8 cellular contexts compared by ENCODE assay signal in the genomic region with DNA sequence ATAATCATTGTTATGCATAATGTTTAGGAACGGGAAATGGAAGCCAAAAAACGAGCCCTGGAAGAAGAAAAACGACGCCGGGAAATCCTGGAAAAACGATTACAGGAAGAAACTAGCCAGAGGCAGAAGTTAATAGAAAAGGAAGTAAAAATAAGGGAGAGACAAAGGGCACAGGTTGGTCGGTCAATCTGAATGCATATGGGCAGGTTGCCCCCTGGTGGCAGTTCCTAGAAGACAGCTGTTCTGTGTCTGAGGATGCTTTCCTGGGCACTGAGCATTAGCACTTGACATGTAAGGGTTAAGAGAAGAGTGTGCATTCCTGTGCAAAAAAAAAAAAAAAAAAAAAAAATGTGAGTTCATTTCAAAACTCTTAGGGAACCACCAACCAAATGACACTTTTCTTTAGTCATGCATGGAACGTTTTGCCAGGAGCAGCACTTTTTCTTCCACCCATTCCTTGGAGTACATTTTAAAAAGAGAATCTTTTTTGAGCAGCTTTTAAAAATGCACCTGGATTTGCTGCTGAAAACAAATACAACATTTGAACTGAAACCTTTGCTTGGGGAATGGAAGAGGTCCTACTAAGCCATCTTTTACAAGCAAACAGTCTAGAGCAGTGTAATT. TPM values are rescaled to one million over a fixed set of nuclear protein-coding genes. Genes with fewer than 3 reads are reported as not detected.
DNase-seq lines count a peak whose midpoint lies in the region; ATAC-seq and TF ChIP-seq lines count a peak whose summit lies in the region.

No MANE protein-coding gene starts in this region.

- ATAC-seq in GM21717 (IDR thresholded peaks at IDR 0.05; ENCODE audit: unreplicated experiment), result peak; percentile 93
- ATAC-seq in natural killer cell treated with Interleukin-12 subunit alpha and Interleukin-12 subunit beta and Interleukin-15 and Interleukin-18, amount 100 ng/mL, for 72 hours, result peak; percentile 81 to 87

- DNase-seq in DMS53 (lab: John Stamatoyannopoulos, UW) (peak; percentile 83), KBM-7 (peak; percentile 85), OCI-M1 (lab: John Stamatoyannopoulos, UW) (peak; percentile 89), activated T-cell treated with anti-CD3 and anti-CD28 coated beads for 4 hours (peak; percentile 77), esophagus squamous epithelium (lab: John Stamatoyannopoulos, UW) (peak; percentile 27)
- peak; percentile 82 for DNase-seq in natural killer cell treated with Interleukin-12 subunit alpha and Interleukin-12 subunit beta and Interleukin-15 and Interleukin-18, amount 100 ng/mL, for 72 hours (ENCODE audit: low spot score)
- DNase-seq in stimulated activated naive CD4-positive, alpha-beta T cell (lab: John Stamatoyannopoulos, UW), result peak; percentile 29 to 78 (median 62)

- peaks cover 0 to 24% (median 0%) of the 10 kb centered on the region in 3 donors for H3K4me1 ChIP-seq in esophagus squamous epithelium

- no peaks in the 10 kb centered on the region for H3K36me3 Mint-ChIP-seq in natural killer cell treated with Interleukin-12 subunit alpha and Interleukin-12 subunit beta and Interleukin-15 and Interleukin-18, amount 100 ng/mL, for 72 hours

- peak overlapping the region in 2 of 4 donors; percentile 24 to 35 for H3K27ac ChIP-seq in esophagus squamous epithelium

- peaks cover 0 to 18% (median 0%) of the 10 kb centered on the region in 3 donors for H3K36me3 ChIP-seq in esophagus squamous epithelium

- no peak overlapping the region for H3K4me3 Mint-ChIP-seq in natural killer cell treated with Interleukin-12 subunit alpha and Interleukin-12 subunit beta and Interleukin-15 and Interleukin-18, amount 100 ng/mL, for 72 hours

- peak; percentile 83 to 90 (median 88) for TF ChIP-seq CTCF in esophagus squamous epithelium (IDR thresholded peaks at IDR 0.05)

- in situ Hi-C loops in KBM-7 (cut with MboI; ENCODE audit: low pct_unique_long_range_greater_than_20kb, low sequenced_read_pairs), result loop anchor here (25.0 kb wide), 1 partner anchor 255 kb away; no protein-coding TSS in a partner anchor

- no peaks in the 10 kb centered on the region for H3K27me3 ChIP-seq in esophagus squamous epithelium

- WGBS in esophagus squamous epithelium, 2 donors, result 6 to 7% methylated on average over 8 of the region's 8 CpGs

- no peak for TF ChIP-seq POLR2A in esophagus squamous epithelium (IDR thresholded peaks at IDR 0.05)

- no peaks in the 10 kb centered on the region for H3K9me3 Mint-ChIP-seq in natural killer cell treated with Interleukin-12 subunit alpha and Interleukin-12 subunit beta and Interleukin-15 and Interleukin-18, amount 100 ng/mL, for 72 hours

- H3K9me3 ChIP-seq in esophagus squamous epithelium, result no peaks in the 10 kb centered on the region

- no peaks in the 10 kb centered on the region for H3K27me3 Mint-ChIP-seq in natural killer cell treated with Interleukin-12 subunit alpha and Interleukin-12 subunit beta and Interleukin-15 and Interleukin-18, amount 100 ng/mL, for 72 hours

- H3K4me1 Mint-ChIP-seq in natural killer cell treated with Interleukin-12 subunit alpha and Interleukin-12 subunit beta and Interleukin-15 and Interleukin-18, amount 100 ng/mL, for 72 hours (ENCODE audit: low read depth in 2 of 2), result peaks cover 7 to 10% of the 10 kb centered on the region in 2 donors

- intact Hi-C loops in esophagus squamous epithelium (cut with DNase I), result loop anchor here (5.0 to 10.0 kb wide), 2 partner anchors 103 to 250 kb away; no protein-coding TSS in a partner anchor

- peak overlapping the region in 1 of 2 donors; percentile 30 for H3K27ac Mint-ChIP-seq in natural killer cell treated with Interleukin-12 subunit alpha and Interleukin-12 subunit beta and Interleukin-15 and Interleukin-18, amount 100 ng/mL, for 72 hours

- no peak overlapping the region for H3K4me3 ChIP-seq in esophagus squamous epithelium

RNA-seq across cellular contexts. Expression of a gene that starts 11.1 kb away (rescaled TPM):
- 10 to 100 TPM; 10.2 to 22.5 (median 13.1) TPM for total RNA-seq in esophagus squamous epithelium
- 10 to 100 TPM; 27.2 to 41.6 TPM for total RNA-seq in natural killer cell treated with Interleukin-12 subunit alpha and Interleukin-12 subunit beta and Interleukin-15 and Interleukin-18, amount 100 ng/mL, for 72 hours

RNA-seq across cellular contexts. Expression of a gene that starts 31.0 kb away (rescaled TPM):
- not detected for total RNA-seq in esophagus squamous epithelium
- total RNA-seq in natural killer cell treated with Interleukin-12 subunit alpha and Interleukin-12 subunit beta and Interleukin-15 and Interleukin-18, amount 100 ng/mL, for 72 hours, result under 1 TPM in 1 of 2 donors, not detected in 1; 0.74 TPM

Comparison
In these comparisons a context has a peak if more than half of its experiments do, and no peak if none do; other contexts are left out.
1. DNase-seq: peak in every context shown above with its lines; median percentile 89 in OCI-M1; 85 in KBM-7; 83 in DMS53; 82 in natural killer cell treated with Interleukin-12 subunit alpha and Interleukin-12 subunit beta and Interleukin-15 and Interleukin-18, amount 100 ng/mL, for 72 hours; 77 in activated T-cell treated with anti-CD3 and anti-CD28 coated beads for 4 hours; 62 in stimulated activated naive CD4-positive, alpha-beta T cell; 27 in esophagus squamous epithelium.